ENCODE assay signal across 8 cellular contexts in the genomic region with DNA sequence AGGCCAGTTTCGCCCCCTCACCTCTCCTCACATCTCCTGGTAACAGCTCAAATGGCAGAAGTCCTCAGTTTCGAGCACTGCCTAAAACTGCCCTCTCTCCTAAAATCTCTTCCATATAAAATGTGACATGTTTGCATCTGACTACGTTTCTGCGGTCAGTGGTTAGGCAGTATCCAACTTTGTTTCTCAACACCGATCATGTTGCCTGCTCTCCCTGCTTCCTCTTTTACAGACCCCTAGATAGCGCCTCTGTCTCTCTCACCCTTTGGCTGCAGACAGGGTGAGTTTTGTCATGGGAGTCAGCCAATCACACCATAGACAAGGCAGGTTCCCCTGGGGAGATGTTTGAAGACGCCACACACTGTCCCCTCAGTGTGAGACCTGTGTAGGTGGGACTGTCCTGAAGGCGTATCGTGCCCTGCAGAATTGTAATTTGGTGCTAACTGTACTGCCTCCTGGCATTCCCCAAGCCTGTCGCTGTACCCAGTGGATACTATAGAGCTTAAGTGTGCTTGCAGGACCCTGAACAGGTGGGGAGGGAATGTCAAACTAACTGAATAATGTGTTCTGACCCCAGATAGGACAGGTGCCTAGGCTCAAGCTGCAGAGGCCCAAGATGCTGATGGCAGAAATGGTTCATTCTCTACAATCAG. TPM values are rescaled to one million over a fixed set of nuclear protein-coding genes. Genes with fewer than 3 reads are reported as not detected.
DNase-seq lines count a peak whose midpoint lies in the region; ATAC-seq and TF ChIP-seq lines count a peak whose summit lies in the region.

No MANE protein-coding gene starts in this region.

- H3K36me3 ChIP-seq in esophagus squamous epithelium, result peaks cover 0 to 23% (median 0%) of the 10 kb centered on the region in 3 donors
- no peaks in the 10 kb centered on the region for H3K36me3 ChIP-seq in neural cell (ENCODE audit: insufficient read depth, low read length)

- TF ChIP-seq RAD21 in neural cell (conservative IDR thresholded peaks at IDR 0.05), result no peak

- ATAC-seq in GM18502 (IDR thresholded peaks at IDR 0.05; ENCODE audit: poor library complexity, unreplicated experiment) (peak; percentile 61), HG02623 (IDR thresholded peaks at IDR 0.05; ENCODE audit: unreplicated experiment) (peak; percentile 44)

- intact Hi-C loops in esophagus squamous epithelium (cut with DNase I), result no loop called here

- DNase-seq in RPMI8226 (peak; percentile 30), esophagus squamous epithelium (lab: John Stamatoyannopoulos, UW) (no peak), DMS 273 (lab: John Stamatoyannopoulos, UW; ENCODE audit: unreplicated experiment) (no peak), DMS79 (lab: John Stamatoyannopoulos, UW) (no peak)
- no peak for DNase-seq in activated CD4-positive, CD25-positive, alpha-beta regulatory T cell treated with anti-CD3 and anti-CD28 coated beads, Interleukin-2, amount 50 U/mL, for 72 hours

- no peaks in the 10 kb centered on the region for H3F3A ChIP-seq in neural cell (ENCODE audit: insufficient read depth, low read length, poor library complexity, severe bottlenecking)

- H3K9ac ChIP-seq in neural cell (ENCODE audit: low read length), result no peak overlapping the region

- TF ChIP-seq POLR2A in esophagus squamous epithelium (IDR thresholded peaks at IDR 0.05), result peak in 1 of 4 donors; percentile 28

- no peaks in the 10 kb centered on the region for H3K27me3 ChIP-seq in esophagus squamous epithelium
- no peaks in the 10 kb centered on the region for H3K27me3 ChIP-seq in neural cell (ENCODE audit: insufficient read depth, low read depth, low read length)

- TF ChIP-seq EP300 in neural cell (conservative IDR thresholded peaks at IDR 0.05; ENCODE audit: poor library complexity, severe bottlenecking), result no peak

- TF ChIP-seq CTCF in esophagus squamous epithelium (IDR thresholded peaks at IDR 0.05) (no peak), neural cell (IDR thresholded peaks at IDR 0.05; ENCODE audit: poor library complexity, severe bottlenecking) (no peak)

- H3K9me2 ChIP-seq in neural cell (ENCODE audit: insufficient read depth, low read length), result no peaks in the 10 kb centered on the region

- WGBS in esophagus squamous epithelium, 2 donors, result 49 to 63% methylated on average over 8 to 9 of the region's 10 CpGs

- H3K4me3 ChIP-seq in esophagus squamous epithelium (peak overlapping the region; percentile 70 to 94 (median 84)), neural cell (ENCODE audit: low read length) (peak overlapping the region; percentile 90)

- no peaks in the 10 kb centered on the region for H3K79me2 ChIP-seq in neural cell (replicated peaks; ENCODE audit: insufficient read depth, low read length)

- H3K9me3 ChIP-seq in esophagus squamous epithelium (no peaks in the 10 kb centered on the region), neural cell (ENCODE audit: low read length) (no peaks in the 10 kb centered on the region)

- no peak overlapping the region for H3K4me2 ChIP-seq in neural cell (ENCODE audit: low read length)

- peaks cover 0 to 41% (median 6%) of the 10 kb centered on the region in 3 donors for H3K4me1 ChIP-seq in esophagus squamous epithelium

- H4K20me1 ChIP-seq in neural cell (ENCODE audit: insufficient read depth), result no peaks in the 10 kb centered on the region

- H3K27ac ChIP-seq in esophagus squamous epithelium (peak overlapping the region; percentile 82 to 91 (median 86)), neural cell (ENCODE audit: low read length) (no peak overlapping the region)

- H2AFZ ChIP-seq in neural cell (ENCODE audit: low read depth, low read length), result no peak overlapping the region

TF ChIP-seq in neural cell, 6 proteins besides CTCF, POLR2A, EP300 and RAD21:
- no peak for TF ChIP-seq TAF1 (IDR thresholded peaks at IDR 0.05; ENCODE audit: low read depth)
- TF ChIP-seq POLR2AphosphoS5 (IDR thresholded peaks at IDR 0.05), result no peak
TF ChIP-seq in neural cell: peak in this region for 0.

RNA-seq across cellular contexts. Expression of gene HEXB, which starts 1.1 kb away (rescaled TPM):
- 10 to 100 TPM; 26.7 to 76.4 (median 62.1) TPM for total RNA-seq in esophagus squamous epithelium
- polyA plus RNA-seq in neural cell, result 23.1 and 25.2 TPM in 2 replicates
- polyA minus RNA-seq in neural cell, result 18.0 and 23.7 TPM in 2 replicates

RNA-seq across cellular contexts. Expression of gene ENC1, which starts 45.6 kb away (rescaled TPM):
- 1 to 10 TPM; 3.8 to 6.4 (median 3.9) TPM for total RNA-seq in esophagus squamous epithelium
- 449 and 585 TPM in 2 replicates for polyA plus RNA-seq in neural cell
- polyA minus RNA-seq in neural cell, result 1,480 and 1,745 TPM in 2 replicates
